ENCODE assay signal across 13 cellular contexts in the genomic region with DNA sequence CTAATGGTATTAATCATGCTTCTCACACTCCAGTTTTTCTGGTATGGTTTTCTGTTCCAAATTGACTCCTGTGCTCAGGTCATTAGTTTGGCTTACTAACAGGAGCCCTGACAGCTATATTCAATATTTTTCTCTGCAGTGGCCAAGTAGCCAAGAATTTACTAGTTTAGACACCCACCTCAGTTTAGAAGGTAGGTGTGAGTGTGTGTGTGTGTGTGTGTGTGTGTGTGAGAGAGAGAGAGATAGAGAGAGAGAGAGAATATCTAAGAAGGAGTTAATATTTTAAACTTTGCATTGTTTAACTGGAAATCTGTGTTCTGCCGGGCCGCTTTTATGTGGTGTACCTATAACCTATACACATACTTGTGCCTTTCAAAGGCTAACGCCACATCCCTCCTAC. TPM values are rescaled to one million over a fixed set of nuclear protein-coding genes. Genes with fewer than 3 reads are reported as not detected.
DNase-seq lines count a peak whose midpoint lies in the region; ATAC-seq and TF ChIP-seq lines count a peak whose summit lies in the region.
"Had no signal": no experiment of that assay in that cellular context is flagged by ENCODE, and none has a peak within 500 bp of the region (broad histone marks: within the 10 kb centered on the region; RNA-seq: fewer than 3 reads in every experiment).

No MANE protein-coding gene starts in this region.

- no peak for TF ChIP-seq CTCF in hepatocyte (IDR thresholded peaks at IDR 0.05; ENCODE audit: poor library complexity)

- no peak for ATAC-seq in stimulated activated naive CD8-positive, alpha-beta T cell treated with anti-CD3 and anti-CD28 coated beads, Interleukin-15, Interleukin-2, amounts not matched to agents 100 U/mL and 50 U/mL, for 24 hours
- ATAC-seq in naive thymus-derived CD4-positive, alpha-beta T cell = no peak
- ATAC-seq in esophagus mucosa = no peak
- ATAC-seq in HG03442 (IDR thresholded peaks at IDR 0.05; ENCODE audit: unreplicated experiment) = no peak

- intact Hi-C loops in naive thymus-derived CD4-positive, alpha-beta T cell (cut with micrococcal nuclease) = loop anchor here in 1 of 2 donors (2.0 kb wide), 1 partner anchor 16 kb away; no protein-coding TSS in a partner anchor

- H3K27me3 ChIP-seq in naive thymus-derived CD4-positive, alpha-beta T cell (ENCODE audit: control insufficient read depth in 2 of 2, insufficient read depth in 2 of 2, low read length in 2 of 2) = no peaks in the 10 kb centered on the region
- H3K27me3 ChIP-seq in hepatocyte = no peaks in the 10 kb centered on the region
- H3K27me3 ChIP-seq: ovary, SJSA1 had no signal

- 69% methylated on average over 3 of the region's 3 CpGs for WGBS in hepatocyte (ENCODE audit: low lambda C conversion rate, missing lambda C conversion rate)

- H3K27ac ChIP-seq in angular gyrus (ENCODE audit: low read depth, low read length) (peak overlapping the region; percentile 57), hepatocyte (no peak overlapping the region)
- H3K27ac ChIP-seq in naive thymus-derived CD4-positive, alpha-beta T cell (ENCODE audit: low read depth, low read length) = no peak overlapping the region
- H3K27ac ChIP-seq: ovary, SJSA1, VCaP had no signal

- DNase-seq in stimulated activated naive CD8-positive, alpha-beta T cell treated with anti-CD3 and anti-CD28 coated beads, Interleukin-15, Interleukin-2, amounts not matched to agents 100 U/mL and 50 U/mL, for 24 hours = no peak
- DNase-seq in naive thymus-derived CD4-positive, alpha-beta T cell = no peak
- DNase-seq in NCI-H146 (lab: John Stamatoyannopoulos, UW) = no peak
- no peak for DNase-seq in hepatocyte (ENCODE audit: low spot score)
- DNase-seq: effector memory CD4-positive, alpha-beta T cell; ovary; stimulated activated CD4-positive, alpha-beta T cell treated with anti-CD3 and anti-CD28 coated beads, Interleukin-15, amount 100 ng/mL, for 24 hours had no signal

- H3K27ac Mint-ChIP-seq in stimulated activated naive CD8-positive, alpha-beta T cell treated with anti-CD3 and anti-CD28 coated beads, Interleukin-15, Interleukin-2, amounts not matched to agents 100 ng/mL and 50 ng/mL, for 24 hours = peak overlapping the region; percentile 60
- H3K27ac Mint-ChIP-seq in naive thymus-derived CD4-positive, alpha-beta T cell = peak overlapping the region in 7 of 9 donors; percentile 1 to 71 (median 23)

- H3K4me2 ChIP-seq in hepatocyte = no peak overlapping the region

- H3K9me2 ChIP-seq in hepatocyte (replicated peaks; ENCODE audit: insufficient read depth) = no peaks in the 10 kb centered on the region

- H2AFZ ChIP-seq in hepatocyte = no peak overlapping the region

- peaks cover 90% of the 10 kb centered on the region for H3K79me2 ChIP-seq in hepatocyte

- H3K4me1 ChIP-seq in naive thymus-derived CD4-positive, alpha-beta T cell (ENCODE audit: control insufficient read depth in 2 of 2, insufficient read depth in 2 of 2, low read length in 2 of 2) = peaks cover 13 to 54% of the 10 kb centered on the region in 2 donors
- peaks cover 67% of the 10 kb centered on the region for H3K4me1 ChIP-seq in hepatocyte (ENCODE audit: insufficient read depth)

- no peaks in the 10 kb centered on the region for H3K9me3 ChIP-seq in naive thymus-derived CD4-positive, alpha-beta T cell (ENCODE audit: control insufficient read depth in 2 of 3, low read length in 3 of 3)
- H3K9me3 ChIP-seq in hepatocyte (ENCODE audit: low read depth) = no peaks in the 10 kb centered on the region
- H3K9me3 ChIP-seq: ovary, SJSA1 had no signal

- CTCF ChIA-PET in naive thymus-derived CD4-positive, alpha-beta T cell (lab: Charles Lee) = interaction anchor here (0.6 to 0.7 kb wide), 3 partner anchors 14 to 1546 kb away, joined by 3 to 4 read pairs (median 3); no protein-coding TSS in a partner anchor

- no peaks in the 10 kb centered on the region for H3K27me3 Mint-ChIP-seq in stimulated activated naive CD8-positive, alpha-beta T cell treated with anti-CD3 and anti-CD28 coated beads, Interleukin-15, Interleukin-2, amounts not matched to agents 100 ng/mL and 50 ng/mL, for 24 hours
- H3K27me3 Mint-ChIP-seq in naive thymus-derived CD4-positive, alpha-beta T cell = no peaks in the 10 kb centered on the region

- peaks cover 95% of the 10 kb centered on the region for H3K4me1 Mint-ChIP-seq in stimulated activated naive CD8-positive, alpha-beta T cell treated with anti-CD3 and anti-CD28 coated beads, Interleukin-15, Interleukin-2, amounts not matched to agents 100 ng/mL and 50 ng/mL, for 24 hours (ENCODE audit: low read depth)
- peaks cover 85 to 98% (median 91%) of the 10 kb centered on the region in 7 donors for H3K4me1 Mint-ChIP-seq in naive thymus-derived CD4-positive, alpha-beta T cell

- no peak overlapping the region for H3K4me3 ChIP-seq in naive thymus-derived CD4-positive, alpha-beta T cell (ENCODE audit: low read length)
- no peak overlapping the region for H3K4me3 ChIP-seq in hepatocyte
- H3K4me3 ChIP-seq: ovary, SJSA1 had no signal

- POLR2A ChIA-PET in naive thymus-derived CD4-positive, alpha-beta T cell (lab: Charles Lee) = interaction anchor here (0.9 to 1.0 kb wide), 3 partner anchors 12 to 19 kb away, joined by 3 to 4 read pairs (median 3); partner anchors contain the start of gene JARID2

- no peaks in the 10 kb centered on the region for H3K36me3 ChIP-seq in naive thymus-derived CD4-positive, alpha-beta T cell (ENCODE audit: control insufficient read depth in 2 of 3, insufficient read depth in 3 of 3, low read length in 3 of 3)
- no peaks in the 10 kb centered on the region for H3K36me3 ChIP-seq in hepatocyte (replicated peaks; ENCODE audit: insufficient read depth, low read depth)
- H3K36me3 ChIP-seq: ovary, SJSA1 had no signal

- no peaks in the 10 kb centered on the region for H3K9me3 Mint-ChIP-seq in stimulated activated naive CD8-positive, alpha-beta T cell treated with anti-CD3 and anti-CD28 coated beads, Interleukin-15, Interleukin-2, amounts not matched to agents 100 ng/mL and 50 ng/mL, for 24 hours
- peaks cover 0 to 2% (median 0%) of the 10 kb centered on the region in 11 donors for H3K9me3 Mint-ChIP-seq in naive thymus-derived CD4-positive, alpha-beta T cell

- H4K20me1 ChIP-seq in hepatocyte (ENCODE audit: insufficient read depth, poor library complexity, severe bottlenecking) = peaks cover 43% of the 10 kb centered on the region

- peak overlapping the region; percentile 38 for H3K4me3 Mint-ChIP-seq in stimulated activated naive CD8-positive, alpha-beta T cell treated with anti-CD3 and anti-CD28 coated beads, Interleukin-15, Interleukin-2, amounts not matched to agents 100 ng/mL and 50 ng/mL, for 24 hours
- H3K4me3 Mint-ChIP-seq in naive thymus-derived CD4-positive, alpha-beta T cell = peak overlapping the region; percentile 49 to 79 (median 71)

- H3K36me3 Mint-ChIP-seq in stimulated activated naive CD8-positive, alpha-beta T cell treated with anti-CD3 and anti-CD28 coated beads, Interleukin-15, Interleukin-2, amounts not matched to agents 100 ng/mL and 50 ng/mL, for 24 hours (ENCODE audit: low read depth) = peaks cover 44% of the 10 kb centered on the region
- peaks cover 0 to 14% (median 4%) of the 10 kb centered on the region in 5 donors for H3K36me3 Mint-ChIP-seq in naive thymus-derived CD4-positive, alpha-beta T cell

RNA-seq across cellular contexts. Expression of gene JARID2, which starts 18.5 kb away (rescaled TPM):
- 10 to 100 TPM; 23.4 to 39.6 (median 29.9) TPM for total RNA-seq in naive thymus-derived CD4-positive, alpha-beta T cell
- polyA plus RNA-seq in naive thymus-derived CD4-positive, alpha-beta T cell = 10 to 100 TPM in 1 of 2 donors, 1 to 10 TPM in 1; 6.9 to 13.9 TPM
- 22.1 TPM for total RNA-seq in esophagus mucosa
- total RNA-seq in hepatocyte = 7.7 and 11.6 TPM in 2 replicates
- polyA plus RNA-seq in hepatocyte = 4.6 and 6.8 TPM in 2 replicates
